ENCODE assay signal across 8 cellular contexts in the genomic region with DNA sequence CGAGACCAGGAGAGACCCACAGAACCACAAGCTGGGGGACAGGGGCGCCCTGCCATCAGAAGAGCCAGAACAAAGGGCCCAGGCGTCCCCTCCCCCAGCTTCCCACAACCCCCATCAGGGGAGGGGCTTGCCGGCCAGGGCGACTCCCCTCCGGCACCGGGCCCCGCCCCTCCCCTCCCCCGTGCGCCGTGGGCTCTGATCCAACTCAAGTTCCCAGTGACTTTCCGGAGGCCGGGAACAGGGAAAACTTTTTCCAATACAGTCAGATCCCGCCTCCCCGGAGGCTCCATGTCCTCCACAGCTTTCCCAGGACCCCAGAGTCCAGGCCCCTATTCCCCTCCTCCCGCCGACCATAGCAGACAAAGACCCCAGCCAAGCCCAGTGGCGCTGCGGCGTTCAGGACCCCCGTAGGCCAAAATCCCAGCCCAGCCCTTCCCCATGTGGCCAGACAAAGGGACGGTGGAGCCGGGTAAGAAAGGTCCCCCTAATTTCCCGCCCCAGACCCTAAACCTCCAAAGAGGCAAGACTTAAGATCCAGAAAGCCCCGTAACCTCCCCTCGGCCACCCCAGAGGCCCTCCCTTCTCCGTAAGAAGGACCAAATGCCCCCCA. TPM values are rescaled to one million over a fixed set of nuclear protein-coding genes. Genes with fewer than 3 reads are reported as not detected.
DNase-seq lines count a peak whose midpoint lies in the region; ATAC-seq and TF ChIP-seq lines count a peak whose summit lies in the region.

No MANE protein-coding gene starts in this region.

- H3K36me3 Mint-ChIP-seq in stimulated activated naive B cell treated with anti-CD40 and anti-IgM and Interleukin-4, amounts not matched to agents 10 μg/mL and 1 μg/mL and 100 μg/mL, for 72 hours: no peaks in the 10 kb centered on the region

- H3K27ac Mint-ChIP-seq in stimulated activated naive B cell treated with anti-CD40 and anti-IgM and Interleukin-4, amounts not matched to agents 10 μg/mL and 1 μg/mL and 100 μg/mL, for 72 hours: peak overlapping the region; percentile 48

- H3K27me3 ChIP-seq in BE2C: peaks cover 17% of the 10 kb centered on the region

- H3K36me3 ChIP-seq in BE2C: no peaks in the 10 kb centered on the region

- no peaks in the 10 kb centered on the region for H3K4me1 ChIP-seq in BE2C

- H3K9me3 ChIP-seq in BE2C: no peaks in the 10 kb centered on the region

- no peak for ATAC-seq in stimulated activated naive B cell treated with anti-CD40 and anti-IgM and Interleukin-4, amounts not matched to agents 10 μg/mL and 1 μg/mL and 100 μg/mL, for 72 hours (replicated peaks)

- H3K9me3 Mint-ChIP-seq in stimulated activated naive B cell treated with anti-CD40 and anti-IgM and Interleukin-4, amounts not matched to agents 10 μg/mL and 1 μg/mL and 100 μg/mL, for 72 hours: no peaks in the 10 kb centered on the region

- peak overlapping the region; percentile 4 to 47 for H3K4me3 Mint-ChIP-seq in stimulated activated naive B cell treated with anti-CD40 and anti-IgM and Interleukin-4, amounts not matched to agents 10 μg/mL and 1 μg/mL and 100 μg/mL, for 72 hours

- peaks cover 10 to 39% of the 10 kb centered on the region in 2 donors for H3K4me1 Mint-ChIP-seq in stimulated activated naive B cell treated with anti-CD40 and anti-IgM and Interleukin-4, amounts not matched to agents 10 μg/mL and 1 μg/mL and 100 μg/mL, for 72 hours

- no peak for TF ChIP-seq CTCF in BE2C (IDR thresholded peaks at IDR 0.05; ENCODE audit: low read depth, low read length)
- no peak for TF ChIP-seq CTCF in cardiac fibroblast (IDR thresholded peaks at IDR 0.05; ENCODE audit: low read depth, low read length)

- peaks cover 0 to 4% of the 10 kb centered on the region in 2 donors for H3K27me3 Mint-ChIP-seq in stimulated activated naive B cell treated with anti-CD40 and anti-IgM and Interleukin-4, amounts not matched to agents 10 μg/mL and 1 μg/mL and 100 μg/mL, for 72 hours

- peak; percentile 67 for DNase-seq in BE2C
- DNase-seq in HuH-7 (ENCODE audit: low spot score): peak; percentile 92
- DNase-seq in cardiac fibroblast (ENCODE audit: low read depth in 2 of 2): peak; percentile 70 to 93
- peak; percentile 56 for DNase-seq in kidney glomerular epithelial cell (lab: John Stamatoyannopoulos, UW)
- DNase-seq in stimulated activated naive B cell treated with anti-CD40 and anti-IgM and Interleukin-4, amounts not matched to agents 10 μg/mL and 1 μg/mL and 100 μg/mL, for 72 hours: no peak
- no peak for DNase-seq in NCI-H2081 (lab: John Stamatoyannopoulos, UW)
- no peak for DNase-seq in effector CD4-positive, alpha-beta T cell
- no peak for DNase-seq in activated gamma-delta T cell (lab: John Stamatoyannopoulos, UW)

- H3K4me3 ChIP-seq in BE2C (ENCODE audit: low read depth, low read length) (peak overlapping the region; percentile 55), cardiac fibroblast (replicated peaks in 1 of 2; ENCODE audit: low read depth in 2 of 2, low read length in 2 of 2) (peak overlapping the region; percentile 80 to 93)

RNA-seq across cellular contexts. Expression of a gene that starts 0.7 kb away (rescaled TPM):
- 2.3 TPM for polyA plus RNA-seq in BE2C (2012; ENCODE audit: insufficient read depth, insufficient read length, low read depth)

RNA-seq across cellular contexts. Expression of a gene that starts 2.1 kb away (rescaled TPM):
- polyA plus RNA-seq in BE2C (2012; ENCODE audit: insufficient read depth, insufficient read length, low read depth): not detected

RNA-seq across cellular contexts. Expression of a gene that starts 26.3 kb away (rescaled TPM):
- 1.2 TPM for polyA plus RNA-seq in BE2C (2012; ENCODE audit: insufficient read depth, insufficient read length, low read depth)

RNA-seq across cellular contexts. Expression of a gene that starts 26.5 kb away (rescaled TPM):
- not detected for polyA plus RNA-seq in BE2C (2012; ENCODE audit: insufficient read depth, insufficient read length, low read depth)

RNA-seq across cellular contexts. Expression of a gene that starts 36.6 kb away (rescaled TPM):
- 0.74 TPM for polyA plus RNA-seq in BE2C (2012; ENCODE audit: insufficient read depth, insufficient read length, low read depth)

Comparison
In these comparisons a context has a peak if more than half of its experiments do, and no peak if none do; other contexts are left out.
1. DNase-seq: peak in BE2C (single experiment), HuH-7 (single experiment), cardiac fibroblast (2 of 2) and kidney glomerular epithelial cell (single experiment); none in stimulated activated naive B cell treated with anti-CD40 and anti-IgM and Interleukin-4, amounts not matched to agents 10 μg/mL and 1 μg/mL and 100 μg/mL, for 72 hours (single experiment), NCI-H2081 (0 of 2), effector CD4-positive, alpha-beta T cell (single experiment) and activated gamma-delta T cell (single experiment).